ENCODE assay signal across 21 cellular contexts in the genomic region with DNA sequence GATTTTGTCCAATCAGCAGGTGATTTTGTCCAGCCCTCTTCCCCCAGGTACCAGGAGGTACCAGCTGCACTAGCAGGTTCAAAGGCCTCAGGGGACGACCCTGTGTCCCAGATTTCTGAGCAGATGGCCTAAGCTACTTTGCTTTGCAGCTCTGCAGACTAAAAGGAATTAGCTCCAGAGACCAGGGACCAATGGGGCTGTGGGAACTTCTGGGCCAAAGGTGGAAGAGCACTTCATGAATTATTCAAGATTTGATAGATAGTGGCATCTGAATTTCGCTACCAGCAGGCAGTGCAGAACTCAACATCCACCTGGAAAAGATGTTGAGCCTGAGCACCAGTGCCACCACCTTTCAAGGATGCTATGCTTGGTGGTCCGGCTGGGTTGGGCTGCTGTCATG. TPM values are rescaled to one million over a fixed set of nuclear protein-coding genes. Genes with fewer than 3 reads are reported as not detected.
"Had no signal": no experiment of that assay in that cellular context is flagged by ENCODE, and none has a peak within 500 bp of the region (broad histone marks: within the 10 kb centered on the region; RNA-seq: fewer than 3 reads in every experiment).

No MANE protein-coding gene starts in this region.

RNA-seq across cellular contexts. Expression of a gene that starts 21.1 kb away (rescaled TPM):
- total RNA-seq: activated B cell treated with CpG ODN at 0.5 μM for 24 hours had no signal

RNA-seq across cellular contexts. Expression of a gene that starts 37.9 kb away (rescaled TPM):
- total RNA-seq: activated B cell treated with CpG ODN at 0.5 μM for 24 hours; activated CD4-positive, alpha-beta memory T cell treated with anti-CD3 and anti-CD28 coated beads for 36 hours; activated CD4-positive, alpha-beta T cell treated with anti-CD3 and anti-CD28 coated beads, Interleukin-2, amount 10 ng/mL, durations not matched to agents 24 days and 14 days; activated CD8-positive, alpha-beta memory T cell treated with anti-CD3 and anti-CD28 coated beads for 36 hours; activated CD8-positive, alpha-beta T cell treated with anti-CD3 and anti-CD28 coated beads for 36 hours; activated naive CD4-positive, alpha-beta T cell treated with anti-CD3 and anti-CD28 coated beads for 36 hours; activated naive CD4-positive, alpha-beta T cell treated with anti-CD3 and anti-CD28 coated beads, Interleukin-2, amount 50 U/mL, for 72 hours; activated naive CD8-positive, alpha-beta T cell treated with anti-CD3 and anti-CD28 coated beads for 36 hours; activated T-cell treated with anti-CD3 and anti-CD28 coated beads, Interleukin-2, amount 50 U/mL, for 4 hours; activated T-cell treated with anti-CD3 and anti-CD28 coated beads, Interleukin-2, amount 50 U/mL, for 72 hours; activated T-helper 1 cell treated with anti-CD3 and anti-CD28 coated beads, Interleukin-12 subunit alpha, Interleukin-12 subunit beta, Interleukin-2, Interleukin-4 antibody, amounts not matched to agents 30 ng/mL and 10 ng/mL and 1 ng/mL, durations not matched to agents 14 hours and 24 hours and 36 hours; activated T-helper 17 cell treated with anti-CD3 and anti-CD28 coated beads, Interleukin-2, amount 50 U/mL, for 72 hours; adrenal gland; aorta; astrocyte; body of pancreas; breast epithelium; cardiac septum; cerebellum; T-helper 17 cell; T-helper 2 cell treated with Interferon-gamma antibody and Interleukin-4, amounts not matched to agents 100 ng/mL and 5 ng/mL, for 36 hours had no signal
